15 cellular contexts compared by ENCODE assay signal in the genomic region with DNA sequence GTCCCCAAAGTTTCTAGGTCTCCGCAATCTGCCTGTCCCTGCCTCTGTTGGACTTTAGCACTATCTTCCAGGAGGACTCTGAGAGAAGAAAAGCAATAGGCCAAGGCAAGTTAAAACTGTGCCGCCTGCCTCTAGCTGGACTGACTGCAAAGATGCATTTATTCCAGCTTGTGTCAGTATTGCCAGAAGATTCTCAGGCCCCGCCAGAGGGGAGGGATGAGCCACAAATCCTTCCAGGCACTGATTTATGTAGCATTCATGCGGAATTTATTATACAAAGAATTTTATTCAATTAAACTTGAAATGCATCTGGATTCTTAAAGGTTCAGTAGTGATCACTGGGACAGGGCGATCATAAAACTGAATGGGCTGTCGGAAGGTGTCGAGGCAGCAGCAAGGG.
"Had no signal": no experiment of that assay in that cellular context is flagged by ENCODE, and none has a peak within 500 bp of the region (broad histone marks: within the 10 kb centered on the region; RNA-seq: fewer than 3 reads in every experiment).

No MANE protein-coding gene starts in this region.

- H3K9me3 ChIP-seq: body of pancreas, esophagus muscularis mucosa, pancreas, thoracic aorta, upper lobe of right lung had no signal

- H3K4me3 Mint-ChIP-seq: activated CD4-positive, alpha-beta memory T cell treated with anti-CD3 and anti-CD28 coated beads, Interleukin-2, amount 10 ng/mL, durations not matched to agents 7 days and 5 days; activated T-cell treated with anti-CD3 and anti-CD28 coated beads, Interleukin-2, amount 50 U/mL, for 4 hours had no signal

- H3K4me3 ChIP-seq: body of pancreas, coronary artery, esophagus muscularis mucosa, pancreas, thoracic aorta, upper lobe of right lung had no signal

- DNase-seq: activated CD4-positive, alpha-beta memory T cell treated with anti-CD3 and anti-CD28 coated beads, Interleukin-2, amount 10 ng/mL, durations not matched to agents 7 days and 5 days; activated CD4-positive, alpha-beta T cell treated with anti-CD3 and anti-CD28 coated beads for 4 hours; activated effector memory CD4-positive, alpha-beta T cell treated with Interleukin-2 at 50 U/mL for 16 hours; activated naive CD4-positive, alpha-beta T cell treated with anti-CD3 and anti-CD28 coated beads, Interleukin-2, amount 50 U/mL, for 16 hours; activated T-cell treated with anti-CD3 and anti-CD28 coated beads, Interleukin-2, amount 50 U/mL, for 4 hours; body of pancreas; central memory CD4-positive, alpha-beta T cell; head of caudate nucleus; stimulated activated CD4-positive, alpha-beta T cell treated with anti-CD3 and anti-CD28 coated beads, Interleukin-1b, Interleukin-23, amount 100 ng/mL, for 48 hours; upper lobe of right lung; WERI-Rb-1 had no signal

- ATAC-seq: activated T-cell treated with anti-CD3 and anti-CD28 coated beads, Interleukin-2, amount 50 U/mL, for 4 hours; body of pancreas; upper lobe of right lung had no signal

- H3K4me1 ChIP-seq: esophagus muscularis mucosa, pancreas, upper lobe of right lung had no signal

- H3K36me3 ChIP-seq: pancreas, thoracic aorta, upper lobe of right lung had no signal

- H3K27ac Mint-ChIP-seq: activated CD4-positive, alpha-beta memory T cell treated with anti-CD3 and anti-CD28 coated beads, Interleukin-2, amount 10 ng/mL, durations not matched to agents 7 days and 5 days had no signal

- H3K27ac ChIP-seq: body of pancreas, coronary artery, esophagus muscularis mucosa, pancreas, thoracic aorta, upper lobe of right lung, WERI-Rb-1 had no signal

- H3K9me3 Mint-ChIP-seq: activated CD4-positive, alpha-beta memory T cell treated with anti-CD3 and anti-CD28 coated beads, Interleukin-2, amount 10 ng/mL, durations not matched to agents 7 days and 5 days; activated T-cell treated with anti-CD3 and anti-CD28 coated beads, Interleukin-2, amount 50 U/mL, for 4 hours had no signal

- H3K27me3 Mint-ChIP-seq: activated CD4-positive, alpha-beta memory T cell treated with anti-CD3 and anti-CD28 coated beads, Interleukin-2, amount 10 ng/mL, durations not matched to agents 7 days and 5 days had no signal
